In genomic region chr1:52532247-52532646, GRCh38 we compare ENCODE assay signal across 30 cellular contexts. TPM values are rescaled to one million over a fixed set of nuclear protein-coding genes. Genes with fewer than 3 reads are reported as not detected.
DNase-seq lines count a peak whose midpoint lies in the region; ATAC-seq and TF ChIP-seq lines count a peak whose summit lies in the region.
"Had no signal": no experiment of that assay in that cellular context is flagged by ENCODE, and none has a peak within 500 bp of the region (broad histone marks: within the 10 kb centered on the region; RNA-seq: fewer than 3 reads in every experiment).

No MANE protein-coding gene starts in this region.

- CTCF ChIA-PET in OCI-LY7 (lab: Charles Lee; ENCODE audit: unreplicated experiment) = no interaction called here

- H3K9me2 ChIP-seq in OCI-LY7 (ENCODE audit: insufficient read depth, low read length) = no peaks in the 10 kb centered on the region

- peaks cover 15% of the 10 kb centered on the region for H3K36me3 ChIP-seq in OCI-LY7 (ENCODE audit: insufficient read depth, low read length)
- no peaks in the 10 kb centered on the region for H3K36me3 ChIP-seq in colonic mucosa
- H3K36me3 ChIP-seq in heart right ventricle = peaks cover 0 to 12% (median 0%) of the 10 kb centered on the region in 9 donors

- no TSS peak for BruUV-seq in OCI-LY7 (replicated peaks; lab: Mats Ljungman, UMichigan)

- H3K4me1 ChIP-seq in OCI-LY7 (ENCODE audit: insufficient read depth, low read length, poor library complexity, severe bottlenecking) (peaks cover 19% of the 10 kb centered on the region), colonic mucosa (no peaks in the 10 kb centered on the region), heart right ventricle (peaks cover 0 to 19% (median 0%) of the 10 kb centered on the region in 9 donors)
- H3K4me1 ChIP-seq: left ventricle myocardium inferior had no signal

- ATAC-seq in activated naive CD8-positive, alpha-beta T cell treated with anti-CD3 and anti-CD28 coated beads, Interleukin-2, amount 50 U/mL, for 24 hours = no peak
- ATAC-seq in GM18502 (IDR thresholded peaks at IDR 0.05; ENCODE audit: poor library complexity, unreplicated experiment) (no peak), heart right ventricle (no peak)
- ATAC-seq: HepG2; naive thymus-derived CD4-positive, alpha-beta T cell had no signal

- TF ChIP-seq CTCF in OCI-LY7 (conservative IDR thresholded peaks at IDR 0.05; ENCODE audit: low read length) = no peak
- TF ChIP-seq CTCF in colonic mucosa (IDR thresholded peaks at IDR 0.05) = no peak
- TF ChIP-seq CTCF in heart right ventricle (IDR thresholded peaks at IDR 0.05) = no peak

- H3K27ac ChIP-seq in OCI-LY7 (ENCODE audit: low read depth, low read length, poor library complexity, severe bottlenecking) (no peak overlapping the region), colonic mucosa (no peak overlapping the region), heart right ventricle (no peak overlapping the region)
- H3K27ac ChIP-seq: 22Rv1, cardiac muscle cell, left ventricle myocardium inferior, VCaP had no signal

- no peak overlapping the region for H3K9ac ChIP-seq in colonic mucosa (ENCODE audit: low read depth in 2 of 2, low read length in 2 of 2)

- peaks cover 75% of the 10 kb centered on the region for H3K79me2 ChIP-seq in OCI-LY7 (ENCODE audit: insufficient read depth, low read depth, low read length)

- intact Hi-C loops in OCI-LY7 (cut with micrococcal nuclease; ENCODE audit: unreplicated experiment) = no loop called here
- intact Hi-C loops in colonic mucosa (cut with DNase I) = no loop called here
- intact Hi-C loops in heart right ventricle (cut with DNase I) = no loop called here

- peaks cover 48% of the 10 kb centered on the region for H3K4me1 Mint-ChIP-seq in activated naive CD8-positive, alpha-beta T cell treated with anti-CD3 and anti-CD28 coated beads, Interleukin-2, amount 50 U/mL, for 24 hours
- H3K4me1 Mint-ChIP-seq in activated naive CD8-positive, alpha-beta T cell treated with anti-CD3 and anti-CD28 coated beads for 36 hours = peaks cover 42% of the 10 kb centered on the region
- H3K4me1 Mint-ChIP-seq: mesothelial cell of epicardium had no signal

- H3K36me3 Mint-ChIP-seq in activated naive CD8-positive, alpha-beta T cell treated with anti-CD3 and anti-CD28 coated beads, Interleukin-2, amount 50 U/mL, for 24 hours (ENCODE audit: low read depth) = peaks cover 23% of the 10 kb centered on the region
- H3K36me3 Mint-ChIP-seq in activated naive CD8-positive, alpha-beta T cell treated with anti-CD3 and anti-CD28 coated beads for 36 hours = peaks cover 39% of the 10 kb centered on the region

- peaks cover 7% of the 10 kb centered on the region for H3K9me3 Mint-ChIP-seq in activated naive CD8-positive, alpha-beta T cell treated with anti-CD3 and anti-CD28 coated beads, Interleukin-2, amount 50 U/mL, for 24 hours
- H3K9me3 Mint-ChIP-seq in activated naive CD8-positive, alpha-beta T cell treated with anti-CD3 and anti-CD28 coated beads for 36 hours = peaks cover 12% of the 10 kb centered on the region
- H3K9me3 Mint-ChIP-seq: CD4-positive, alpha-beta T cell; dendritic cell treated with granulocyte-macrophage colony-stimulating factor and Interleukin-4, amounts not matched to agents 40 ng/mL and 50 ng/mL, for 4 days had no signal

- 92 to 96% methylated on average over 8 of the region's 8 CpGs for WGBS in heart right ventricle, 2 donors

- H4K20me1 ChIP-seq in OCI-LY7 (ENCODE audit: insufficient read depth, low read length) = no peaks in the 10 kb centered on the region

- H3K4me2 ChIP-seq in OCI-LY7 (ENCODE audit: low read length) = peak overlapping the region; percentile 51

- no peak overlapping the region for H3K4me3 ChIP-seq in OCI-LY7 (ENCODE audit: low read depth, low read length, poor library complexity, severe bottlenecking)
- no peak overlapping the region for H3K4me3 ChIP-seq in colonic mucosa
- no peak overlapping the region for H3K4me3 ChIP-seq in heart right ventricle
- H3K4me3 ChIP-seq: cardiac muscle cell, left ventricle myocardium inferior had no signal

- H3K27me3 Mint-ChIP-seq in activated naive CD8-positive, alpha-beta T cell treated with anti-CD3 and anti-CD28 coated beads, Interleukin-2, amount 50 U/mL, for 24 hours = no peaks in the 10 kb centered on the region
- H3K27me3 Mint-ChIP-seq in activated naive CD8-positive, alpha-beta T cell treated with anti-CD3 and anti-CD28 coated beads for 36 hours = no peaks in the 10 kb centered on the region
- H3K27me3 Mint-ChIP-seq: CD4-positive, alpha-beta T cell; dendritic cell treated with granulocyte-macrophage colony-stimulating factor and Interleukin-4, amounts not matched to agents 40 ng/mL and 50 ng/mL, for 4 days; naive thymus-derived CD4-positive, alpha-beta T cell had no signal

- peak overlapping the region; percentile 47 for H3K27ac Mint-ChIP-seq in activated naive CD8-positive, alpha-beta T cell treated with anti-CD3 and anti-CD28 coated beads, Interleukin-2, amount 50 U/mL, for 24 hours
- H3K27ac Mint-ChIP-seq in activated naive CD8-positive, alpha-beta T cell treated with anti-CD3 and anti-CD28 coated beads for 36 hours = no peak overlapping the region
- H3K27ac Mint-ChIP-seq: CD4-positive, alpha-beta T cell; mesothelial cell of epicardium had no signal

- no peak overlapping the region for H2AFZ ChIP-seq in OCI-LY7 (ENCODE audit: low read length)

- H3K4me3 Mint-ChIP-seq in activated naive CD8-positive, alpha-beta T cell treated with anti-CD3 and anti-CD28 coated beads, Interleukin-2, amount 50 U/mL, for 24 hours = no peak overlapping the region
- H3K4me3 Mint-ChIP-seq in activated naive CD8-positive, alpha-beta T cell treated with anti-CD3 and anti-CD28 coated beads for 36 hours = no peak overlapping the region
- H3K4me3 Mint-ChIP-seq: CD4-positive, alpha-beta T cell; dendritic cell treated with granulocyte-macrophage colony-stimulating factor and Interleukin-4, amounts not matched to agents 40 ng/mL and 50 ng/mL, for 4 days; H9; mesothelial cell of epicardium had no signal

- no peak for DNase-seq in activated naive CD8-positive, alpha-beta T cell treated with anti-CD3 and anti-CD28 coated beads, Interleukin-2, amount 50 U/mL, for 24 hours
- DNase-seq in activated naive CD8-positive, alpha-beta T cell treated with anti-CD3 and anti-CD28 coated beads for 36 hours = no peak
- DNase-seq in OCI-LY7 (ENCODE audit: low spot score) (no peak), left kidney (ENCODE audit: low read depth, low spot score) (peak; percentile 46), NCI-H2029 (lab: John Stamatoyannopoulos, UW) (no peak), colonic mucosa (no peak), heart right ventricle (no peak)
- DNase-seq: activated CD4-positive, alpha-beta T cell treated with anti-CD3 and anti-CD28 coated beads, Interleukin-2, amount 50 U/mL, for 1 hour; activated gamma-delta T cell; activated T-cell treated with anti-CD3 and anti-CD28 coated beads, Interleukin-2, amount 50 U/mL, for 1 hour; CD4-positive, alpha-beta T cell; DMS79 treated with DMSO at 0.1 percent for 48 hours; H9; left ventricle myocardium inferior; naive thymus-derived CD4-positive, alpha-beta T cell; NCI-H1436; NCI-H2081 treated with DMSO at 0.1 percent for 48 hours; NCI-H2227 treated with DMSO at 0.1 percent for 48 hours; NCI-H69; SIG-M5; stimulated activated CD4-positive, alpha-beta T cell treated with anti-CD3 and anti-CD28 coated beads, Interleukin-15, amount 100 ng/mL, for 24 hours; stimulated activated CD4-positive, alpha-beta T cell treated with anti-CD3 and anti-CD28 coated beads, Interleukin-4, amount 100 ng/mL, for 4 hours; substantia nigra had no signal

- POLR2A ChIA-PET in OCI-LY7 (lab: Charles Lee) = interaction anchor here (0.6 to 1.5 kb wide), 7 partner anchors 9 to 617 kb away, joined by 3 to 10 read pairs (median 4); partner anchors contain the start of gene TUT4

- H3K9me3 ChIP-seq in OCI-LY7 (ENCODE audit: low read length) (peaks cover 14% of the 10 kb centered on the region; the same call in 1 of the 2 replicates), colonic mucosa (no peaks in the 10 kb centered on the region), heart right ventricle (peaks cover 0 to 21% (median 0%) of the 10 kb centered on the region in 11 donors)

- H3K27me3 ChIP-seq in colonic mucosa (no peaks in the 10 kb centered on the region), heart right ventricle (no peaks in the 10 kb centered on the region)
- H3K27me3 ChIP-seq: cardiac muscle cell had no signal

RNA-seq across cellular contexts. Expression of gene TUT4, which starts 20.6 kb away (rescaled TPM):
- total RNA-seq in activated naive CD8-positive, alpha-beta T cell treated with anti-CD3 and anti-CD28 coated beads for 36 hours = 10 to 100 TPM; 56.7 to 58.2 TPM
- 72.4 and 102 TPM in 2 replicates for total RNA-seq in OCI-LY7 (2014; rRNA removed; shearing (Covaris generic))
- 70.8 and 81.1 TPM in 2 replicates for total RNA-seq in OCI-LY7 (2022)
- total RNA-seq in colonic mucosa = 10 to 100 TPM; 20.0 to 27.4 TPM
- total RNA-seq in heart right ventricle = 10 to 100 TPM; 25.5 to 40.6 (median 32.5) TPM
- 10 to 100 TPM; 16.9 to 26.6 TPM for polyA plus RNA-seq in heart right ventricle
